In genomic region chr13:50129065-50129922, GRCh38 we compare ENCODE assay signal across 8 cellular contexts.
A peak's percentile ranks its signal among the peaks of the same experiment; 100 is the strongest.
DNase-seq lines count a peak whose midpoint lies in the region; ATAC-seq and TF ChIP-seq lines count a peak whose summit lies in the region.

No MANE protein-coding gene starts in this region.

- peak overlapping the region; percentile 66 for H3K4me3 Mint-ChIP-seq in activated CD4-positive, alpha-beta memory T cell treated with anti-CD3 and anti-CD28 coated beads for 36 hours

- intact Hi-C loops in activated CD4-positive, alpha-beta memory T cell treated with anti-CD3 and anti-CD28 coated beads for 36 hours (cut with micrococcal nuclease): loop anchor here (2.0 to 10.0 kb wide), 2 partner anchors 38 to 1696 kb away; no protein-coding TSS in a partner anchor
- intact Hi-C loops in heart left ventricle (cut with DNase I): loop anchor here in 5 of 10 donors (5.0 to 10.0 kb wide), 5 partner anchors 47 to 546 kb away; partner anchors contain the start of gene TRIM13 (in 1 of the 5)

- H3K4me3 ChIP-seq in heart left ventricle: peak overlapping the region; percentile 24 to 63 (median 56)
- peak overlapping the region; percentile 37 to 48 (median 42) for H3K4me3 ChIP-seq in skin epidermis

- H3K27me3 ChIP-seq in heart left ventricle: peaks cover 8 to 42% (median 22%) of the 10 kb centered on the region in 9 donors

- H3K27ac ChIP-seq in heart left ventricle (peak overlapping the region in 9 of 12 donors; percentile 57 to 84 (median 71)), skin epidermis (peak overlapping the region in 20 of 21 experiments; percentile 14 to 100 (median 68))

- H3K27me3 Mint-ChIP-seq in activated CD4-positive, alpha-beta memory T cell treated with anti-CD3 and anti-CD28 coated beads for 36 hours: peaks cover 55% of the 10 kb centered on the region

- H3K9me3 Mint-ChIP-seq in activated CD4-positive, alpha-beta memory T cell treated with anti-CD3 and anti-CD28 coated beads for 36 hours: no peaks in the 10 kb centered on the region

- peaks cover 63% of the 10 kb centered on the region for H3K4me1 Mint-ChIP-seq in activated CD4-positive, alpha-beta memory T cell treated with anti-CD3 and anti-CD28 coated beads for 36 hours (ENCODE audit: low read depth)

- POLR2A ChIA-PET in activated CD4-positive, alpha-beta memory T cell treated with anti-CD3 and anti-CD28 coated beads for 36 hours (lab: Charles Lee): interaction anchor here (0.9 to 11.0 kb wide), 5 partner anchors 48 to 1674 kb away, joined by 3 to 132 read pairs (median 5); partner anchors contain the start of gene KPNA3

- peaks cover 0 to 71% (median 17%) of the 10 kb centered on the region in 12 donors for H3K4me1 ChIP-seq in heart left ventricle

- no peak for TF ChIP-seq POLR2A in heart left ventricle (IDR thresholded peaks at IDR 0.05)

- TF ChIP-seq CTCF in GM20000 (IDR thresholded peaks at IDR 0.05; ENCODE audit: extremely low read depth, missing control alignments) (no peak), heart left ventricle (IDR thresholded peaks at IDR 0.05) (no peak)

- H3K27ac Mint-ChIP-seq in activated CD4-positive, alpha-beta memory T cell treated with anti-CD3 and anti-CD28 coated beads for 36 hours: peak overlapping the region; percentile 80

- CTCF ChIA-PET in activated CD4-positive, alpha-beta memory T cell treated with anti-CD3 and anti-CD28 coated beads for 36 hours (lab: Charles Lee): interaction anchor here (0.6 to 2.6 kb wide), 6 partner anchors 17 to 132 kb away, joined by 3 to 15 read pairs (median 4); partner anchors contain the start of gene TRIM13

- no peaks in the 10 kb centered on the region for H3K36me3 ChIP-seq in heart left ventricle

- ATAC-seq in heart left ventricle (no peak), GM21447 (IDR thresholded peaks at IDR 0.05; ENCODE audit: unreplicated experiment) (no peak)

- H3K9me3 ChIP-seq in heart left ventricle: no peaks in the 10 kb centered on the region

- 52 to 58% (median 55%) methylated on average over 39 to 42 of the region's 42 CpGs for WGBS in heart left ventricle, 4 donors

- DNase-seq in GM20000 (ENCODE audit: low spot score) (peak; percentile 76), heart left ventricle (peak in 2 of 5 donors; percentile 55 to 64), hippocampal formation (lab: John Stamatoyannopoulos, UW) (no peak), GM03348 (ENCODE audit: low spot score) (no peak)
- DNase-seq in activated CD4-positive, alpha-beta memory T cell treated with anti-CD3 and anti-CD28 coated beads for 36 hours: peak; percentile 36
- DNase-seq in effector CD8-positive, alpha-beta T cell (lab: John Stamatoyannopoulos, UW): no peak

- H3K36me3 Mint-ChIP-seq in activated CD4-positive, alpha-beta memory T cell treated with anti-CD3 and anti-CD28 coated beads for 36 hours: peaks cover 2% of the 10 kb centered on the region

Comparison
In these comparisons a context has a peak if more than half of its experiments do, and no peak if none do; other contexts are left out.
1. DNase-seq: peak in GM20000 (single experiment) and activated CD4-positive, alpha-beta memory T cell treated with anti-CD3 and anti-CD28 coated beads for 36 hours (single experiment); none in effector CD8-positive, alpha-beta T cell (single experiment), hippocampal formation (0 of 2) and GM03348 (single experiment).